ENCODE assay signal across 7 cellular contexts in genomic region chr10:45534572-45534971, GRCh38.
"Had no signal": no experiment of that assay in that cellular context is flagged by ENCODE, and none has a peak within 500 bp of the region (broad histone marks: within the 10 kb centered on the region; RNA-seq: fewer than 3 reads in every experiment).

No MANE protein-coding gene starts in this region.

- H3K4me3 ChIP-seq: K562 had no signal

- H3K27ac ChIP-seq: HL-60 had no signal

- H3K27me3 Mint-ChIP-seq: IgD-negative memory B cell had no signal

- H3K4me3 Mint-ChIP-seq: IgD-negative memory B cell had no signal

- DNase-seq: IMR-90, KBM-7 had no signal

- H3K27ac Mint-ChIP-seq: IgD-negative memory B cell had no signal

- FAIRE-seq: HepG2, HTR-8/SVneo, K562 had no signal

- ATAC-seq: HepG2, K562 had no signal
